16 cellular contexts compared by ENCODE assay signal in the genomic region with DNA sequence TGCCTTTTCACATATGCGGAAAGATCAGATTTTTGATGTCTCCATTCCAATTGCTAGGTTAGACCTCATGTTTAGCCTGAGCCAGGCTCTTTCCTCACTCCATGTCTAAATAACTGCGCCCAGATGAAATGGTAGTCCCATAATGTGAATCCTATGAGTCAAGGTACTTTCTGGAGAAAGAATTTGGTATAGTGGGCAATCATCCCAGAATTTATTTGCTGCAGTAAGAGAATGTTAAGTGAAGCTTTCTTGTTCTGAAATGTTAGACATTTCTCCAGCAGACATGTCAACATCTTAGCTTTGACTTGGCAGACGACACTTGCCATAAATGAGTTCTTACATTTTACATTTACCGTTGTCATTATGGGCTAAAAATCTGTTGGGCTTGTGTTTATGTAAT.
"Had no signal": no experiment of that assay in that cellular context is flagged by ENCODE, and none has a peak within 500 bp of the region (broad histone marks: within the 10 kb centered on the region; RNA-seq: fewer than 3 reads in every experiment).

No MANE protein-coding gene starts in this region.

- H3K27ac ChIP-seq: ascending aorta, epithelial cell of prostate, gastrocnemius medialis, psoas muscle, sigmoid colon had no signal

- ATAC-seq: activated T-cell treated with anti-CD3 and anti-CD28 coated beads, Interleukin-2, amount 50 U/mL, for 4 hours; gastrocnemius medialis; psoas muscle; stimulated activated naive CD8-positive, alpha-beta T cell treated with anti-CD3 and anti-CD28 coated beads, Interleukin-15, amount 100 ng/mL, for 72 hours had no signal

- H3K9me3 ChIP-seq: gastrocnemius medialis had no signal

- H3K27me3 ChIP-seq: ascending aorta, gastrocnemius medialis, sigmoid colon had no signal

- H3K4me3 ChIP-seq: ascending aorta, gastrocnemius medialis, psoas muscle, sigmoid colon had no signal

- H3K4me1 ChIP-seq: ascending aorta, gastrocnemius medialis, psoas muscle, sigmoid colon had no signal

- H3K36me3 ChIP-seq: ascending aorta had no signal

- DNase-seq: activated CD4-positive, alpha-beta memory T cell treated with anti-CD3 and anti-CD28 coated beads for 36 hours; activated gamma-delta T cell; activated naive CD8-positive, alpha-beta T cell treated with anti-CD3 and anti-CD28 coated beads for 36 hours; activated T-cell treated with anti-CD3 and anti-CD28 coated beads, Interleukin-2, amount 50 U/mL, for 4 hours; central memory CD4-positive, alpha-beta T cell; cortex of kidney; effector memory CD4-positive, alpha-beta T cell; gastrocnemius medialis; nephron progenitor cell; psoas muscle; sigmoid colon; stimulated activated CD4-positive, alpha-beta T cell treated with anti-CD3 and anti-CD28 coated beads, Interleukin-4, amount 100 ng/mL, for 24 hours; stimulated activated naive CD8-positive, alpha-beta T cell treated with anti-CD3 and anti-CD28 coated beads, Interleukin-15, amount 100 ng/mL, for 72 hours; T-helper 9 cell had no signal
